1 cellular context compared by ENCODE assay signal in genomic region chrX:152641996-152642395, GRCh38.
TF ChIP-seq lines count a peak whose summit lies in the region.

No MANE protein-coding gene starts in this region.

TF ChIP-seq in GM12878, 131 proteins besides CTCF, POLR2A, EP300 and RAD21:
- TF ChIP-seq ESRRA (IDR thresholded peaks at IDR 0.05; ENCODE audit: low read length): no peak
- TF ChIP-seq JUNB (IDR thresholded peaks at IDR 0.05): no peak
- TF ChIP-seq MXI1 (IDR thresholded peaks at IDR 0.05; ENCODE audit: low read depth, low read length): no peak
- TF ChIP-seq IRF3 (IDR thresholded peaks at IDR 0.05): no peak
- TF ChIP-seq HDAC6 (IDR thresholded peaks at IDR 0.05; ENCODE audit: unreplicated experiment): no peak
- TF ChIP-seq WRNIP1 (IDR thresholded peaks at IDR 0.05; ENCODE audit: borderline replicate concordance, low read depth, low read length): no peak
- no peak for TF ChIP-seq POLR2AphosphoS5 (IDR thresholded peaks at IDR 0.05; ENCODE audit: low read length)
- TF ChIP-seq SPI1 (IDR thresholded peaks at IDR 0.05; ENCODE audit: borderline replicate concordance, insufficient read depth, low read depth, low read length): peak; percentile 18; the same call in 1 of the 2 replicates
- TF ChIP-seq IRF5 (IDR thresholded peaks at IDR 0.05; ENCODE audit: borderline replicate concordance): no peak
- no peak for TF ChIP-seq CHD1 (IDR thresholded peaks at IDR 0.05; ENCODE audit: low read depth, low read length)
- no peak for TF ChIP-seq TARDBP (IDR thresholded peaks at IDR 0.05; ENCODE audit: borderline replicate concordance)
- TF ChIP-seq ATF3 (IDR thresholded peaks at IDR 0.05; ENCODE audit: borderline replicate concordance, extremely low read depth, low read depth, low read length): no peak
- peak; percentile 74 for TF ChIP-seq MEF2B (IDR thresholded peaks at IDR 0.05; ENCODE audit: partially characterized antibody, poor library complexity, severe bottlenecking)
- no peak for TF ChIP-seq CBX3 (IDR thresholded peaks at IDR 0.05; ENCODE audit: borderline replicate concordance, low read depth)
- TF ChIP-seq CBFB (IDR thresholded peaks at IDR 0.05; ENCODE audit: low read depth): no peak
- no peak for TF ChIP-seq NRF1 (conservative IDR thresholded peaks at IDR 0.05; ENCODE audit: low read depth, low read length)
- no peak for TF ChIP-seq NKRF (conservative IDR thresholded peaks at IDR 0.05)
- TF ChIP-seq YY1 (IDR thresholded peaks at IDR 0.05; ENCODE audit: low read depth, low read length): no peak
- TF ChIP-seq SMC3 (IDR thresholded peaks at IDR 0.05; ENCODE audit: borderline replicate concordance, low read length): peak; percentile 45; the same call in 1 of the 2 replicates
